ENCODE assay signal across 13 cellular contexts in genomic region chr20:9306521-9306920, GRCh38.
DNase-seq lines count a peak whose midpoint lies in the region; ATAC-seq, FAIRE-seq and TF ChIP-seq lines count a peak whose summit lies in the region.
"Had no signal": no experiment of that assay in that cellular context is flagged by ENCODE, and none has a peak within 500 bp of the region (broad histone marks: within the 10 kb centered on the region; RNA-seq: fewer than 3 reads in every experiment).

No MANE protein-coding gene starts in this region.

- TF ChIP-seq EP300 in HepG2 (IDR thresholded peaks at IDR 0.05; ENCODE audit: low read depth in 2 of 2, low read length in 2 of 2) (no peak), HepG2 (CRISPR knock-in tag; IDR thresholded peaks at IDR 0.05; ENCODE audit: borderline replicate concordance) (no peak)

- TF ChIP-seq CTCF in HepG2 (CRISPR knock-in tag; IDR thresholded peaks at IDR 0.05) (no peak), right lobe of liver (IDR thresholded peaks at IDR 0.05) (no peak), RWPE2 (IDR thresholded peaks at IDR 0.05; ENCODE audit: poor library complexity, severe bottlenecking) (no peak)

- ATAC-seq in HepG2 (no peak), right lobe of liver (no peak), RWPE2 (ENCODE audit: low read depth) (peak; percentile 88), HG02642 (IDR thresholded peaks at IDR 0.05; ENCODE audit: poor library complexity, unreplicated experiment) (no peak)

- WGBS in HepG2 (ENCODE audit: low lambda C conversion rate) = 4% methylated on average over 1 of the region's 1 CpG
- 50% methylated on average over 1 of the region's 1 CpG for WGBS in right lobe of liver (ENCODE audit: insufficient coverage, low coverage, low lambda C conversion rate, missing lambda C conversion rate)
- WGBS in small intestine, 3 donors = 71 to 88% (median 86%) methylated on average over 1 of the region's 1 CpG

- no peaks in the 10 kb centered on the region for H4K20me1 ChIP-seq in HepG2 (ENCODE audit: insufficient read depth, low read length)

- H3K36me3 ChIP-seq in HepG2 (replicated peaks in 1 of 2; ENCODE audit: control insufficient read depth in 1 of 2, insufficient read depth in 2 of 2, low read length in 2 of 2) (no peaks in the 10 kb centered on the region), right lobe of liver (no peaks in the 10 kb centered on the region), RWPE2 (ENCODE audit: low read depth) (peaks cover 18% of the 10 kb centered on the region), small intestine (ENCODE audit: control insufficient read depth in 2 of 2, insufficient read depth in 2 of 2, low read length in 2 of 2) (no peaks in the 10 kb centered on the region)
- H3K36me3 ChIP-seq: upper lobe of left lung had no signal

- H3K27ac ChIP-seq in HepG2 (ENCODE audit: extremely low read length, insufficient read depth, low read length) = no peak overlapping the region
- no peak overlapping the region for H3K27ac ChIP-seq in right lobe of liver
- peak overlapping the region; percentile 54 for H3K27ac ChIP-seq in RWPE2 (ENCODE audit: poor library complexity, severe bottlenecking)
- no peak overlapping the region for H3K27ac ChIP-seq in small intestine (ENCODE audit: low read depth in 1 of 2, low read length in 1 of 2)
- H3K27ac ChIP-seq: heart right ventricle, upper lobe of left lung had no signal

- intact Hi-C loops in HepG2 (cut with micrococcal nuclease; ENCODE audit: unreplicated experiment) = no loop called here
- intact Hi-C loops in right lobe of liver (cut with DNase I) = no loop called here

- no peak for FAIRE-seq in HepG2 (lab: Jason Lieb, UNC)
- FAIRE-seq in small intestine (lab: Jason Lieb, UNC) = no peak
- FAIRE-seq: H1 had no signal

- TF ChIP-seq POLR2A in HepG2 (IDR thresholded peaks at IDR 0.05; ENCODE audit: insufficient read depth in 1 of 2, low read depth in 2 of 2, low read length in 2 of 2) = no peak
- no peak for TF ChIP-seq POLR2A in right lobe of liver (IDR thresholded peaks at IDR 0.05)

- no peak overlapping the region for H2AFZ ChIP-seq in HepG2 (ENCODE audit: low read length)

- TF ChIP-seq RAD21 in HepG2 (CRISPR knock-in tag; IDR thresholded peaks at IDR 0.05) = no peak

- H3K9ac ChIP-seq in HepG2 (ENCODE audit: insufficient read depth, low read depth, low read length) = no peak overlapping the region

- peaks cover 11% of the 10 kb centered on the region for H3K4me1 ChIP-seq in HepG2 (ENCODE audit: insufficient read depth, low read length)
- H3K4me1 ChIP-seq in right lobe of liver = no peaks in the 10 kb centered on the region
- H3K4me1 ChIP-seq in RWPE2 (ENCODE audit: insufficient read depth, poor library complexity, severe bottlenecking) = peaks cover 28% of the 10 kb centered on the region
- H3K4me1 ChIP-seq in small intestine (ENCODE audit: control insufficient read depth in 2 of 2, insufficient read depth in 1 of 2, low read depth in 1 of 2, low read length in 1 of 2) = peaks cover 0 to 2% of the 10 kb centered on the region in 2 donors

- no TSS peak for BruUV-seq in HepG2 (replicated peaks; lab: Mats Ljungman, UMichigan)

- in situ Hi-C loops in HepG2 (cut with HindIII; ENCODE audit: extremely low pct_ligation_motif_present, low pct_unique_long_range_greater_than_20kb) = no loop called here

- CTCF ChIA-PET in HepG2 (lab: Yijun Ruan, JAX; ENCODE audit: low intra/inter-chr PET ratio, low total read pairs) = no interaction called here

- no peak overlapping the region for H3K4me3 ChIP-seq in HepG2 (replicated peaks in 1 of 3; ENCODE audit: insufficient read depth in 1 of 3, low read depth in 2 of 3, low read length in 3 of 3)
- H3K4me3 ChIP-seq in right lobe of liver = no peak overlapping the region
- no peak overlapping the region for H3K4me3 ChIP-seq in RWPE2 (ENCODE audit: severe bottlenecking)
- H3K4me3 ChIP-seq in small intestine (ENCODE audit: low read depth in 1 of 2, low read length in 2 of 2) = no peak overlapping the region
- H3K4me3 ChIP-seq: heart right ventricle, upper lobe of left lung had no signal

- H3K9me3 ChIP-seq in HepG2 (ENCODE audit: low read length) (no peaks in the 10 kb centered on the region), right lobe of liver (no peaks in the 10 kb centered on the region), RWPE2 (ENCODE audit: severe bottlenecking) (no peaks in the 10 kb centered on the region), small intestine (ENCODE audit: control insufficient read depth, low read depth) (no peaks in the 10 kb centered on the region)
- H3K9me3 ChIP-seq: heart right ventricle, upper lobe of left lung had no signal

- H3K27me3 ChIP-seq in HepG2 (ENCODE audit: control insufficient read depth in 1 of 2, insufficient read depth in 2 of 2, low read length in 2 of 2) = no peaks in the 10 kb centered on the region; a peak in 1 of 5 replicates
- no peaks in the 10 kb centered on the region for H3K27me3 ChIP-seq in right lobe of liver
- H3K27me3 ChIP-seq in RWPE2 (ENCODE audit: insufficient read depth, poor library complexity, severe bottlenecking) = no peaks in the 10 kb centered on the region
- no peaks in the 10 kb centered on the region for H3K27me3 ChIP-seq in small intestine (ENCODE audit: control insufficient read depth in 2 of 2, insufficient read depth in 2 of 2, low read length in 2 of 2)
- H3K27me3 ChIP-seq: heart right ventricle, upper lobe of left lung had no signal

- no peaks in the 10 kb centered on the region for H3K79me2 ChIP-seq in HepG2 (ENCODE audit: insufficient read depth, low read length)

- H3K4me2 ChIP-seq in HepG2 (ENCODE audit: low read depth, low read length) = no peak overlapping the region

- DNase-seq in HepG2 (ENCODE audit: low spot score) (peak; percentile 30), right lobe of liver (no peak), RWPE2 (ENCODE audit: low spot score) (no peak), fibroblast of peridontal ligament (ENCODE audit: extremely low read depth) (peak; percentile 92), NCI-H82 treated with DMSO at 0.1 percent for 48 hours (lab: John Stamatoyannopoulos, UW; ENCODE audit: unreplicated experiment) (no peak), globus pallidus (ENCODE audit: low spot score) (no peak), small intestine (no peak)
- DNase-seq: DND-41, heart right ventricle, NCI-H1417, upper lobe of left lung had no signal

- POLR2A ChIA-PET in HepG2 (lab: Yijun Ruan, JAX) = no interaction called here

TF ChIP-seq in HepG2, 621 proteins besides CTCF, POLR2A, EP300 and RAD21:
- TF ChIP-seq ZNF615 (CRISPR knock-in tag; IDR thresholded peaks at IDR 0.05; ENCODE audit: borderline replicate concordance) (no peak), ZNF644 (CRISPR knock-in tag; IDR thresholded peaks at IDR 0.05; ENCODE audit: low read depth) (0 out of 2 replicates have a peak, but pooled peaks have one; percentile 50), FOSL2 (CRISPR knock-in tag; IDR thresholded peaks at IDR 0.05) (peak; percentile 87), ZNF326 (CRISPR knock-in tag; IDR thresholded peaks at IDR 0.05; ENCODE audit: borderline replicate concordance) (no peak), CEBPG (CRISPR knock-in tag; IDR thresholded peaks at IDR 0.05) (0 out of 2 replicates have a peak, but pooled peaks have one; percentile 27), CEBPB (IDR thresholded peaks at IDR 0.05; ENCODE audit: borderline replicate concordance, low read depth, low read length) (peak; percentile 84; the same call in 1 of the 2 replicates), PHF5A (CRISPR knock-in tag; IDR thresholded peaks at IDR 0.05; ENCODE audit: low read depth, unreplicated experiment) (no peak), CREB1 (IDR thresholded peaks at IDR 0.05) (0 out of 2 replicates have a peak, but pooled peaks have one; percentile 22), CREB1 (CRISPR knock-in tag; IDR thresholded peaks at IDR 0.05) (no peak)
TF ChIP-seq in HepG2: peak in this region for 5.

Comparison
In these comparisons a context has a peak if more than half of its experiments do, and no peak if none do; other contexts are left out.
1. DNase-seq: peak in HepG2 (single experiment) and fibroblast of peridontal ligament (single experiment); none in right lobe of liver (0 of 3), RWPE2 (single experiment), NCI-H82 treated with DMSO at 0.1 percent for 48 hours (single experiment), globus pallidus (single experiment) and small intestine (single experiment).